ENCODE assay signal across 8 cellular contexts in genomic region chr1:155208656-155209372, GRCh38. TPM values are rescaled to one million over a fixed set of nuclear protein-coding genes. Genes with fewer than 3 reads are reported as not detected.
DNase-seq lines count a peak whose midpoint lies in the region; TF ChIP-seq lines count a peak whose summit lies in the region.

Gene MTX1, plus strand, starts transcription at chr1:155208695. Its CDS starts 110 bp downstream, at chr1:155208805.

- H3K9me2 ChIP-seq in DOHH2 (replicated peaks; ENCODE audit: control insufficient read depth, low read length) (no peaks in the 10 kb centered on the region), GM23248 (ENCODE audit: insufficient read depth) (no peaks in the 10 kb centered on the region)

- no peaks in the 10 kb centered on the region for H3K27me3 Mint-ChIP-seq in activated naive CD4-positive, alpha-beta T cell treated with anti-CD3 and anti-CD28 coated beads for 36 hours (ENCODE audit: low read depth)

- TF ChIP-seq CTCF in DOHH2 (IDR thresholded peaks at IDR 0.05; ENCODE audit: low read depth, low read length, poor library complexity, severe bottlenecking) = no peak
- no peak for TF ChIP-seq CTCF in suprapubic skin (IDR thresholded peaks at IDR 0.05)

- H3K36me3 ChIP-seq in DOHH2 (ENCODE audit: control insufficient read depth, low read length) = peaks cover 4% of the 10 kb centered on the region
- no peaks in the 10 kb centered on the region for H3K36me3 ChIP-seq in GM23248 (ENCODE audit: low read depth)
- peaks cover 2% of the 10 kb centered on the region; the same call in 1 of the 2 replicates for H3K36me3 ChIP-seq in MG63
- no peaks in the 10 kb centered on the region for H3K36me3 ChIP-seq in SK-N-MC (ENCODE audit: insufficient read depth, low read length)
- H3K36me3 ChIP-seq in suprapubic skin = peaks cover 7% of the 10 kb centered on the region

- no peaks in the 10 kb centered on the region for H3K9me3 ChIP-seq in DOHH2 (ENCODE audit: control insufficient read depth, insufficient read depth, low read length)
- no peaks in the 10 kb centered on the region for H3K9me3 ChIP-seq in GM23248 (ENCODE audit: low read depth)
- no peaks in the 10 kb centered on the region for H3K9me3 ChIP-seq in MG63
- H3K9me3 ChIP-seq in SK-N-MC (ENCODE audit: low read depth, low read length) = no peaks in the 10 kb centered on the region
- no peaks in the 10 kb centered on the region for H3K9me3 ChIP-seq in suprapubic skin

- H2AFZ ChIP-seq in GM23248 = peak within 1 kb of the TSS; percentile 72

- peak in 1 of 2 donors; percentile 50 for TF ChIP-seq POLR2A in suprapubic skin (IDR thresholded peaks at IDR 0.05)

- H3K4me1 Mint-ChIP-seq in activated naive CD4-positive, alpha-beta T cell treated with anti-CD3 and anti-CD28 coated beads for 36 hours (ENCODE audit: low read depth) = peaks cover 29% of the 10 kb centered on the region

- H3K27ac ChIP-seq in DOHH2 (ENCODE audit: low read depth, low read length) (peak within 1 kb of the TSS; percentile 76), GM23248 (peak within 1 kb of the TSS; percentile 96), SK-N-MC (peak within 1 kb of the TSS; percentile 49), suprapubic skin (peak within 1 kb of the TSS; percentile 100)

- H3K79me2 ChIP-seq in DOHH2 (ENCODE audit: control insufficient read depth, low read length) (peaks cover 11% of the 10 kb centered on the region), GM23248 (ENCODE audit: insufficient read depth) (peaks cover 13% of the 10 kb centered on the region)

- H3K9me3 Mint-ChIP-seq in activated naive CD4-positive, alpha-beta T cell treated with anti-CD3 and anti-CD28 coated beads for 36 hours = no peaks in the 10 kb centered on the region

- H3K27me3 ChIP-seq in DOHH2 (ENCODE audit: control insufficient read depth, low read length) (no peaks in the 10 kb centered on the region), GM23248 (replicated peaks; ENCODE audit: insufficient read depth) (no peaks in the 10 kb centered on the region), MG63 (no peaks in the 10 kb centered on the region), suprapubic skin (no peaks in the 10 kb centered on the region)

- peak within 1 kb of the TSS; percentile 71 for H3K27ac Mint-ChIP-seq in activated naive CD4-positive, alpha-beta T cell treated with anti-CD3 and anti-CD28 coated beads for 36 hours

- H3K9ac ChIP-seq in GM23248 = peak within 1 kb of the TSS; percentile 99
- H3K9ac ChIP-seq in SK-N-MC (ENCODE audit: insufficient read length) = peak within 1 kb of the TSS; percentile 89

- peak within 1 kb of the TSS; percentile 88 for H3K4me3 Mint-ChIP-seq in activated naive CD4-positive, alpha-beta T cell treated with anti-CD3 and anti-CD28 coated beads for 36 hours

- H3F3A ChIP-seq in DOHH2 (ENCODE audit: control insufficient read depth, insufficient read depth) (peaks cover 5% of the 10 kb centered on the region), GM23248 (ENCODE audit: insufficient read depth) (peaks cover 4% of the 10 kb centered on the region)

- intact Hi-C loops in activated naive CD4-positive, alpha-beta T cell treated with anti-CD3 and anti-CD28 coated beads for 36 hours (cut with micrococcal nuclease) = loop anchor here (2.0 to 5.0 kb wide), 2 partner anchors 63 to 100 kb away; partner anchors contain the start of genes CLK2 and FDPS

- 1 to 2% methylated on average over 39 to 42 of the region's 60 CpGs for WGBS in GM23248 (ENCODE audit: low coverage in 1 of 2, low lambda C conversion rate in 2 of 2, missing lambda C conversion rate in 2 of 2), 2 experiments
- WGBS in suprapubic skin = 0% methylated on average over 33 of the region's 60 CpGs

- peak within 1 kb of the TSS; percentile 93 for H3K4me2 ChIP-seq in DOHH2 (ENCODE audit: low read length)
- H3K4me2 ChIP-seq in GM23248 (ENCODE audit: unreplicated experiment) = peak within 1 kb of the TSS; percentile 96

- CTCF ChIA-PET in activated naive CD4-positive, alpha-beta T cell treated with anti-CD3 and anti-CD28 coated beads for 36 hours (lab: Charles Lee) = interaction anchor here (1.1 to 5.7 kb wide), 7 partner anchors 10 to 53 kb away, joined by 3 to 57 read pairs (median 11); partner anchors contain the start of genes KRTCAP2 and SCAMP3

- peaks cover 36% of the 10 kb centered on the region for H3K4me1 ChIP-seq in DOHH2 (ENCODE audit: control insufficient read depth, low read length)
- peaks cover 16% of the 10 kb centered on the region for H3K4me1 ChIP-seq in GM23248 (ENCODE audit: insufficient read depth)
- peaks cover 33% of the 10 kb centered on the region for H3K4me1 ChIP-seq in suprapubic skin

- H3K36me3 Mint-ChIP-seq in activated naive CD4-positive, alpha-beta T cell treated with anti-CD3 and anti-CD28 coated beads for 36 hours (ENCODE audit: low read depth) = peaks cover 1% of the 10 kb centered on the region

- TF ChIP-seq EP300 in suprapubic skin (IDR thresholded peaks at IDR 0.05) = no peak

- H3K4me3 ChIP-seq in DOHH2 (ENCODE audit: low read length) (peak within 1 kb of the TSS; percentile 97), GM23248 (peak within 1 kb of the TSS; percentile 98), MG63 (peak within 1 kb of the TSS; percentile 98), SK-N-MC (peak within 1 kb of the TSS; percentile 95), suprapubic skin (peak within 1 kb of the TSS; percentile 97)

- DNase-seq in GM23248 (peak; percentile 94), MG63 (peak; percentile 94), SK-N-MC (ENCODE audit: low read depth, low spot score) (no peak), germinal center (ENCODE audit: low spot score) (peak; percentile 83), occipital lobe (lab: John Stamatoyannopoulos, UW) (peak; percentile 79), suprapubic skin (ENCODE audit: low spot score in 2 of 2) (peak; percentile 96 to 97)
- peak; percentile 89 for DNase-seq in activated naive CD4-positive, alpha-beta T cell treated with anti-CD3 and anti-CD28 coated beads for 36 hours

- H4K20me1 ChIP-seq in DOHH2 (ENCODE audit: control insufficient read depth, insufficient read depth, low read depth, low read length) (no peaks in the 10 kb centered on the region), GM23248 (ENCODE audit: insufficient read depth) (no peaks in the 10 kb centered on the region)

- in situ Hi-C loops in GM23248 (cut with MboI) = no loop called here

RNA-seq across cellular contexts. Expression of gene MTX1, which starts in this region (rescaled TPM):
- 39.6 and 61.4 TPM in 2 replicates for total RNA-seq in GM23248 (2014; rRNA removed; shearing (Covaris generic))
- polyA plus RNA-seq in GM23248 (2016; fragmentation: Nextera tagmentation; extraction: Ambion mirVana) = 69.2 and 78.6 TPM in 2 replicates
- 97.2 and 100 TPM in 2 replicates for total RNA-seq in MG63 (2014; rRNA removed; shearing (Covaris generic); ENCODE audit: low replicate concordance)
- 10 to 100 TPM; 46.8 to 47.4 TPM for total RNA-seq in activated naive CD4-positive, alpha-beta T cell treated with anti-CD3 and anti-CD28 coated beads for 36 hours
- total RNA-seq in occipital lobe = 15.3 TPM
- 10 to 100 TPM; 19.8 to 51.7 (median 36.9) TPM for total RNA-seq in suprapubic skin

Comparison
In these comparisons a context has a peak if more than half of its experiments do, and no peak if none do; other contexts are left out.
1. H3K27ac ChIP-seq: peak in every context shown above with its lines; median percentile 100 in suprapubic skin; 96 in GM23248; 76 in DOHH2; 49 in SK-N-MC.